24 cellular contexts compared by ENCODE assay signal in the genomic region with DNA sequence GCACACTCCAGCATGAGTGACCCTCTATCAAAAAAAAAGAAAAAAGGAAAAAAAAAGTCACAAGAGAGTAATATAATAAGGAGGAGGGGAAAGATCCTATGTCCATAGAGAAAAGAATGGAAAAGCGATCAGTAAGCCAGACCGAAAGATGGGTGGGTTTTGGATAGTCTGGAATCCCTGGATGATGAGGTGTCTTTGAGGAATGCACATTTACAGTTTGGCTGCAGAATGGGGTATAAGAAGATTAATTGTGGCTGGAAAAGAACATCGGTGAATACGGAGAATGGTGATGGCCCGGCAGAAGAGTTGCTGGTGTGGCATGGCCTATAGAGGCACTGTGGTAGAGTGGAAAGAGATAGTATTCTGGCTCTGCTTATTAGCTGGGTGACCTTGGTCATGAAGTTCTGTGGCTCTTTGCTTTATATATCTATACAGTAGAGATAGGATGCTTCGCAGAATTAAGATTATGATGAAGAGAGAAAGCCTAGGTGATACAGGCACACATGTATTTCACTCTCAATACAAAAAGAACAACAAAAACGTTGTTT.
"Had no signal": no experiment of that assay in that cellular context is flagged by ENCODE, and none has a peak within 500 bp of the region (broad histone marks: within the 10 kb centered on the region; RNA-seq: fewer than 3 reads in every experiment).

No MANE protein-coding gene starts in this region.

- H3K9me3 Mint-ChIP-seq: activated CD4-positive, alpha-beta memory T cell treated with anti-CD3 and anti-CD28 coated beads, Interleukin-2, amount 10 ng/mL, durations not matched to agents 7 days and 5 days; activated CD4-positive, alpha-beta T cell treated with anti-CD3 and anti-CD28 coated beads, Interleukin-2, amount 10 ng/mL, durations not matched to agents 7 days and 5 days; activated naive CD4-positive, alpha-beta T cell treated with anti-CD3 and anti-CD28 coated beads, Interleukin-2, amount 50 U/mL, for 24 hours; activated naive CD8-positive, alpha-beta T cell treated with anti-CD3 and anti-CD28 coated beads, Interleukin-2, amount 50 U/mL, for 24 hours; activated T-cell treated with anti-CD3 and anti-CD28 coated beads, Interleukin-2, amount 50 U/mL, for 4 hours; activated T-helper 2 cell treated with anti-CD3 and anti-CD28 coated beads, Interferon-gamma antibody, Interleukin-2, Interleukin-4, amounts not matched to agents 10 μg/mL and 5 μg/mL and 100 μg/mL, durations not matched to agents 14 hours and 24 hours and 36 hours; nephron; T-helper 1 cell treated with Interleukin-12 subunit alpha and Interleukin-12 subunit beta and Interleukin-4 antibody, amounts not matched to agents 30 μg/mL and 1 μg/mL, for 36 hours had no signal

- H3K27me3 Mint-ChIP-seq: activated CD4-positive, alpha-beta memory T cell treated with anti-CD3 and anti-CD28 coated beads, Interleukin-2, amount 10 ng/mL, durations not matched to agents 7 days and 5 days; activated CD4-positive, alpha-beta T cell treated with anti-CD3 and anti-CD28 coated beads, Interleukin-2, amount 10 ng/mL, durations not matched to agents 7 days and 5 days; activated naive CD4-positive, alpha-beta T cell treated with anti-CD3 and anti-CD28 coated beads, Interleukin-2, amount 50 U/mL, for 24 hours; activated naive CD8-positive, alpha-beta T cell treated with anti-CD3 and anti-CD28 coated beads, Interleukin-2, amount 50 U/mL, for 24 hours; stimulated activated naive CD8-positive, alpha-beta T cell treated with anti-CD3 and anti-CD28 coated beads, Interleukin-15, amount 100 ng/mL, for 72 hours had no signal

- H3K9me3 ChIP-seq: colonic mucosa, lower lobe of right lung, upper lobe of left lung had no signal

- ATAC-seq: activated naive CD8-positive, alpha-beta T cell treated with anti-CD3 and anti-CD28 coated beads, Interleukin-2, amount 50 U/mL, for 24 hours; activated T-cell treated with anti-CD3 and anti-CD28 coated beads, Interleukin-2, amount 50 U/mL, for 4 hours; lower lobe of right lung; sciatic nerve; stimulated activated naive CD8-positive, alpha-beta T cell treated with anti-CD3 and anti-CD28 coated beads, Interleukin-15, amount 100 ng/mL, for 72 hours had no signal

- H3K27ac Mint-ChIP-seq: activated CD4-positive, alpha-beta memory T cell treated with anti-CD3 and anti-CD28 coated beads, Interleukin-2, amount 10 ng/mL, durations not matched to agents 7 days and 5 days; activated CD4-positive, alpha-beta T cell treated with anti-CD3 and anti-CD28 coated beads, Interleukin-2, amount 10 ng/mL, durations not matched to agents 7 days and 5 days; activated naive CD8-positive, alpha-beta T cell treated with anti-CD3 and anti-CD28 coated beads, Interleukin-2, amount 50 U/mL, for 24 hours; activated T-helper 2 cell treated with anti-CD3 and anti-CD28 coated beads, Interferon-gamma antibody, Interleukin-2, Interleukin-4, amounts not matched to agents 10 μg/mL and 5 μg/mL and 100 μg/mL, durations not matched to agents 14 hours and 24 hours and 36 hours; nephron; T-helper 1 cell treated with Interleukin-12 subunit alpha and Interleukin-12 subunit beta and Interleukin-4 antibody, amounts not matched to agents 30 μg/mL and 1 μg/mL, for 36 hours had no signal

- DNase-seq: activated CD4-positive, alpha-beta memory T cell treated with anti-CD3 and anti-CD28 coated beads, Interleukin-2, amount 10 ng/mL, durations not matched to agents 7 days and 5 days; activated CD4-positive, alpha-beta T cell treated with anti-CD3 and anti-CD28 coated beads for 1 hour; activated CD4-positive, alpha-beta T cell treated with anti-CD3 and anti-CD28 coated beads, Interleukin-2, amount 10 ng/mL, durations not matched to agents 7 days and 5 days; activated naive CD8-positive, alpha-beta T cell treated with anti-CD3 and anti-CD28 coated beads, Interleukin-2, amount 50 U/mL, for 24 hours; activated T-cell treated with anti-CD3 and anti-CD28 coated beads, Interleukin-2, amount 50 U/mL, for 4 hours; amygdala; cerebellar nuclear complex; colonic mucosa; effector CD8-positive, alpha-beta T cell; islet precursor cell; lower lobe of right lung; mesendoderm; stimulated activated CD4-positive, alpha-beta T cell treated with anti-CD3 and anti-CD28 coated beads, Interleukin-12 subunit alpha, Interleukin-12 subunit beta, amount 100 ng/mL, for 4 hours; stimulated activated CD4-positive, alpha-beta T cell treated with anti-CD3 and anti-CD28 coated beads, Interleukin-4, amount 100 ng/mL, for 1 hour; stimulated activated naive CD8-positive, alpha-beta T cell treated with anti-CD3 and anti-CD28 coated beads, Interleukin-15, amount 100 ng/mL, for 72 hours; substantia nigra; SW 1271; T1000; upper lobe of left lung had no signal

- H3K4me3 Mint-ChIP-seq: activated CD4-positive, alpha-beta memory T cell treated with anti-CD3 and anti-CD28 coated beads, Interleukin-2, amount 10 ng/mL, durations not matched to agents 7 days and 5 days; activated CD4-positive, alpha-beta T cell treated with anti-CD3 and anti-CD28 coated beads, Interleukin-2, amount 10 ng/mL, durations not matched to agents 7 days and 5 days; activated naive CD8-positive, alpha-beta T cell treated with anti-CD3 and anti-CD28 coated beads, Interleukin-2, amount 50 U/mL, for 24 hours; activated T-cell treated with anti-CD3 and anti-CD28 coated beads, Interleukin-2, amount 50 U/mL, for 4 hours; nephron; stimulated activated naive CD8-positive, alpha-beta T cell treated with anti-CD3 and anti-CD28 coated beads, Interleukin-15, amount 100 ng/mL, for 72 hours; T-helper 1 cell treated with Interleukin-12 subunit alpha and Interleukin-12 subunit beta and Interleukin-4 antibody, amounts not matched to agents 30 μg/mL and 1 μg/mL, for 36 hours had no signal
